In the genomic region with DNA sequence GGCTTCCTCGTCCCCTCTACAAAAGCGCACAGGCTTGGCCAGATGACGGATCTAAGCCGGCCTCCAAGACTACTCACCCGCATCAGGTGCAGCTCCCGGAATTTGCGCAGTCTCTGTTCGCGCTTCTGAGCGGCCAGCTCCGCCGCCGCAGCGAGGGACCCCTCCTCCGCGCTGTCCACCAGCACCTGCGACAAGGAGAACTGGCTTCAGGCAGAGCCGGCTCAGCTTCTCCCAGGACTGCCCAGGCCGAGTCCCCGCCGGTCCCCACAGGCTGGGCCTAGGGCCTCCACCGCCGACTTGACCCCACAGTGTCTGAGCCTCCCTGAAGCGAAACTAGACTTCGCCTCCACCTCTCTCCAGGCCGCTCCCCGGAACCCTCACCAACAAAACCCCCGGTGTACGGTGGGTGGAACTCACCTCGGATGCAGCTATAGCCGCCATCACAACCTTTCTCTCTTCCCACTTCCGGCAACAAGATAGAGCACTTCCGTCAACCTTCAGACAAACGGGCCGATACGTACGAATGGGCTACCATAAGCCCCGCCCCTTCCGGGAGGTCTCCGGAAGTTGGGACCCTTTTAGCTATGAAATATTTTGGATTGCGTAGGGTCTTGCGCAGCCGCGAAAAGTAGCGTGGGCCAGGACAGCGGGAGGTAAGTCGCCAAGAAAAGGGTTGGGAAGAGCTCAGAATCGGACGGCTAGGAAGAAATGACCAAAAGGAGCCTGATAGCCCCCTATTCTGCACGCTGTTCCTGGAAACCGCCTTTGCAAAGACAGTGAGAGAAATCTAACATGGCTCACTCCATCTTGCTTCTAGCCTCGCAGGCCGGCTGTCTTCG, we compare ENCODE assay signal across 1 cellular context.
A peak's percentile ranks its signal among the peaks of the same experiment; 100 is the strongest.
TF ChIP-seq lines count a peak whose summit lies in the region.

TSS of gene SYF2 (minus strand) at position 476 of the 839 bp plus-strand sequence. CDS start at position 441, 35 bp downstream.

TF ChIP-seq in K562, 482 proteins besides CTCF, POLR2A, EP300 and RAD21 (continued from another document and continues in another):
- TF ChIP-seq ZNF586 (CRISPR knock-in tag; conservative IDR thresholded peaks at IDR 0.05) (0 out of 2 replicates have a peak, but pooled peaks have one; percentile 14), ETV6 (IDR thresholded peaks at IDR 0.05; ENCODE audit: borderline replicate concordance in 1 of 2, low read depth in 2 of 2, low read length in 1 of 2) (peak in 1 of 2 experiments; percentile 58; a peak in 2 of 4 replicates), ETV6 (CRISPR knock-in tag; IDR thresholded peaks at IDR 0.05; ENCODE audit: borderline replicate concordance) (peak; percentile 71; the same call in 1 of the 2 replicates), TGIF2 (CRISPR knock-in tag; IDR thresholded peaks at IDR 0.05) (peak; percentile 40; the same call in 1 of the 2 replicates), WHSC1 (IDR thresholded peaks at IDR 0.05; ENCODE audit: low read length) (no peak), PHB2 (IDR thresholded peaks at IDR 0.05; ENCODE audit: low read depth) (no peak), BCLAF1 (IDR thresholded peaks at IDR 0.05; ENCODE audit: borderline replicate concordance in 1 of 2, control insufficient read depth in 1 of 2, low read depth in 2 of 2, low read length in 1 of 2) (no peak), MEF2A (IDR thresholded peaks at IDR 0.05; ENCODE audit: control insufficient read depth, low read depth, low read length) (no peak), ZNF780A (CRISPR knock-in tag; IDR thresholded peaks at IDR 0.05) (0 out of 2 replicates have a peak, but pooled peaks have one; percentile 37), ZNF449 (CRISPR knock-in tag; IDR thresholded peaks at IDR 0.05) (0 out of 2 replicates have a peak, but pooled peaks have one; percentile 54), SMAD1 (IDR thresholded peaks at IDR 0.05; ENCODE audit: low read depth, low read length, partially characterized antibody) (peak; percentile 86), CEBPG (CRISPR knock-in tag; IDR thresholded peaks at IDR 0.05) (peak; percentile 72), CEBPG (tag; conservative IDR thresholded peaks at IDR 0.05 in 1 of 2, IDR thresholded peaks at IDR 0.05 in 1 of 2) (no peak), E2F3 (CRISPR knock-in tag; IDR thresholded peaks at IDR 0.05) (peak; percentile 84), E2F8 (IDR thresholded peaks at IDR 0.05; ENCODE audit: low read depth, partially characterized antibody) (peak; percentile 96), TCF7 (IDR thresholded peaks at IDR 0.05; ENCODE audit: borderline replicate concordance) (0 out of 2 replicates have a peak, but pooled peaks have one; percentile 15), ELF1 (tag; IDR thresholded peaks at IDR 0.05) (peak; percentile 100), FOXK2 (conservative IDR thresholded peaks at IDR 0.05 in 1 of 2, IDR thresholded peaks at IDR 0.05 in 1 of 2; ENCODE audit: low read depth in 2 of 2) (peak; percentile 100), HOXB6 (CRISPR knock-in tag; IDR thresholded peaks at IDR 0.05; ENCODE audit: borderline replicate concordance) (no peak), ATF1 (CRISPR knock-in tag; IDR thresholded peaks at IDR 0.05) (no peak), ATF1 (tag; IDR thresholded peaks at IDR 0.05) (peak; percentile 86; the same call in 1 of the 2 replicates), ZNF79 (CRISPR knock-in tag; IDR thresholded peaks at IDR 0.05; ENCODE audit: low read depth) (peak; percentile 69; the same call in 1 of the 2 replicates), TAF9B (IDR thresholded peaks at IDR 0.05; ENCODE audit: partially characterized antibody) (peak; percentile 88), SETDB1 (IDR thresholded peaks at IDR 0.05; ENCODE audit: low read length) (peak; percentile 86), CTBP1 (IDR thresholded peaks at IDR 0.05; ENCODE audit: borderline replicate concordance) (no peak; the same call in 1 of the 2 replicates), BCOR (IDR thresholded peaks at IDR 0.05) (no peak), HDAC6 (IDR thresholded peaks at IDR 0.05; ENCODE audit: low read depth, low read length) (no peak), POU5F1 (IDR thresholded peaks at IDR 0.05; ENCODE audit: borderline replicate concordance, low read depth, low read length, partially characterized antibody) (peak; percentile 87), CBX1 (IDR thresholded peaks at IDR 0.05; ENCODE audit: low read depth) (no peak), MLX (CRISPR knock-in tag; conservative IDR thresholded peaks at IDR 0.05) (no peak), HMGN3 (IDR thresholded peaks at IDR 0.05; ENCODE audit: borderline replicate concordance, extremely low read depth, insufficient read length, low read depth, low read length) (peak; percentile 60), ILF3 (IDR thresholded peaks at IDR 0.05; ENCODE audit: borderline replicate concordance) (no peak), ZBTB8A (IDR thresholded peaks at IDR 0.05; ENCODE audit: partially characterized antibody) (no peak), ZFX (CRISPR knock-in tag; IDR thresholded peaks at IDR 0.05) (peak; percentile 98), HDAC2 (IDR thresholded peaks at IDR 0.05) (peak; percentile 89), ZNF311 (CRISPR knock-in tag; IDR thresholded peaks at IDR 0.05) (peak; percentile 85; the same call in 1 of the 2 replicates), SRSF3 (IDR thresholded peaks at IDR 0.05; ENCODE audit: insufficient read depth, low read length) (no peak), PHTF2 (CRISPR knock-in tag; IDR thresholded peaks at IDR 0.05) (no peak), ETV5 (CRISPR knock-in tag; IDR thresholded peaks at IDR 0.05; ENCODE audit: low read depth) (peak; percentile 94)
- TF ChIP-seq, protein P1, sequence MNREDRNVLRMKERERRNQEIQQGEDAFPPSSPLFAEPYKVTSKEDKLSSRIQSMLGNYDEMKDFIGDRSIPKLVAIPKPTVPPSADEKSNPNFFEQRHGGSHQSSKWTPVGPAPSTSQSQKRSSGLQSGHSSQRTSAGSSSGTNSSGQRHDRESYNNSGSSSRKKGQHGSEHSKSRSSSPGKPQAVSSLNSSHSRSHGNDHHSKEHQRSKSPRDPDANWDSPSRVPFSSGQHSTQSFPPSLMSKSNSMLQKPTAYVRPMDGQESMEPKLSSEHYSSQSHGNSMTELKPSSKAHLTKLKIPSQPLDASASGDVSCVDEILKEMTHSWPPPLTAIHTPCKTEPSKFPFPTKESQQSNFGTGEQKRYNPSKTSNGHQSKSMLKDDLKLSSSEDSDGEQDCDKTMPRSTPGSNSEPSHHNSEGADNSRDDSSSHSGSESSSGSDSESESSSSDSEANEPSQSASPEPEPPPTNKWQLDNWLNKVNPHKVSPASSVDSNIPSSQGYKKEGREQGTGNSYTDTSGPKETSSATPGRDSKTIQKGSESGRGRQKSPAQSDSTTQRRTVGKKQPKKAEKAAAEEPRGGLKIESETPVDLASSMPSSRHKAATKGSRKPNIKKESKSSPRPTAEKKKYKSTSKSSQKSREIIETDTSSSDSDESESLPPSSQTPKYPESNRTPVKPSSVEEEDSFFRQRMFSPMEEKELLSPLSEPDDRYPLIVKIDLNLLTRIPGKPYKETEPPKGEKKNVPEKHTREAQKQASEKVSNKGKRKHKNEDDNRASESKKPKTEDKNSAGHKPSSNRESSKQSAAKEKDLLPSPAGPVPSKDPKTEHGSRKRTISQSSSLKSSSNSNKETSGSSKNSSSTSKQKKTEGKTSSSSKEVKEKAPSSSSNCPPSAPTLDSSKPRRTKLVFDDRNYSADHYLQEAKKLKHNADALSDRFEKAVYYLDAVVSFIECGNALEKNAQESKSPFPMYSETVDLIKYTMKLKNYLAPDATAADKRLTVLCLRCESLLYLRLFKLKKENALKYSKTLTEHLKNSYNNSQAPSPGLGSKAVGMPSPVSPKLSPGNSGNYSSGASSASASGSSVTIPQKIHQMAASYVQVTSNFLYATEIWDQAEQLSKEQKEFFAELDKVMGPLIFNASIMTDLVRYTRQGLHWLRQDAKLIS (CRISPR knock-in tag; IDR thresholded peaks at IDR 0.05) = no peak; the same call in 1 of the 2 replicates
- TF ChIP-seq, protein P2, sequence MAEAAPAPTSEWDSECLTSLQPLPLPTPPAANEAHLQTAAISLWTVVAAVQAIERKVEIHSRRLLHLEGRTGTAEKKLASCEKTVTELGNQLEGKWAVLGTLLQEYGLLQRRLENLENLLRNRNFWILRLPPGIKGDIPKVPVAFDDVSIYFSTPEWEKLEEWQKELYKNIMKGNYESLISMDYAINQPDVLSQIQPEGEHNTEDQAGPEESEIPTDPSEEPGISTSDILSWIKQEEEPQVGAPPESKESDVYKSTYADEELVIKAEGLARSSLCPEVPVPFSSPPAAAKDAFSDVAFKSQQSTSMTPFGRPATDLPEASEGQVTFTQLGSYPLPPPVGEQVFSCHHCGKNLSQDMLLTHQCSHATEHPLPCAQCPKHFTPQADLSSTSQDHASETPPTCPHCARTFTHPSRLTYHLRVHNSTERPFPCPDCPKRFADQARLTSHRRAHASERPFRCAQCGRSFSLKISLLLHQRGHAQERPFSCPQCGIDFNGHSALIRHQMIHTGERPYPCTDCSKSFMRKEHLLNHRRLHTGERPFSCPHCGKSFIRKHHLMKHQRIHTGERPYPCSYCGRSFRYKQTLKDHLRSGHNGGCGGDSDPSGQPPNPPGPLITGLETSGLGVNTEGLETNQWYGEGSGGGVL (CRISPR knock-in tag; IDR thresholded peaks at IDR 0.05) = peak; percentile 60; the same call in 1 of the 2 replicates
- TF ChIP-seq, protein P3, sequence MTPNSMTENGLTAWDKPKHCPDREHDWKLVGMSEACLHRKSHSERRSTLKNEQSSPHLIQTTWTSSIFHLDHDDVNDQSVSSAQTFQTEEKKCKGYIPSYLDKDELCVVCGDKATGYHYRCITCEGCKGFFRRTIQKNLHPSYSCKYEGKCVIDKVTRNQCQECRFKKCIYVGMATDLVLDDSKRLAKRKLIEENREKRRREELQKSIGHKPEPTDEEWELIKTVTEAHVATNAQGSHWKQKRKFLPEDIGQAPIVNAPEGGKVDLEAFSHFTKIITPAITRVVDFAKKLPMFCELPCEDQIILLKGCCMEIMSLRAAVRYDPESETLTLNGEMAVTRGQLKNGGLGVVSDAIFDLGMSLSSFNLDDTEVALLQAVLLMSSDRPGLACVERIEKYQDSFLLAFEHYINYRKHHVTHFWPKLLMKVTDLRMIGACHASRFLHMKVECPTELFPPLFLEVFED (CRISPR knock-in tag; conservative IDR thresholded peaks at IDR 0.05) = peak; percentile 49; the same call in 1 of the 2 replicates
- TF ChIP-seq, protein P4, sequence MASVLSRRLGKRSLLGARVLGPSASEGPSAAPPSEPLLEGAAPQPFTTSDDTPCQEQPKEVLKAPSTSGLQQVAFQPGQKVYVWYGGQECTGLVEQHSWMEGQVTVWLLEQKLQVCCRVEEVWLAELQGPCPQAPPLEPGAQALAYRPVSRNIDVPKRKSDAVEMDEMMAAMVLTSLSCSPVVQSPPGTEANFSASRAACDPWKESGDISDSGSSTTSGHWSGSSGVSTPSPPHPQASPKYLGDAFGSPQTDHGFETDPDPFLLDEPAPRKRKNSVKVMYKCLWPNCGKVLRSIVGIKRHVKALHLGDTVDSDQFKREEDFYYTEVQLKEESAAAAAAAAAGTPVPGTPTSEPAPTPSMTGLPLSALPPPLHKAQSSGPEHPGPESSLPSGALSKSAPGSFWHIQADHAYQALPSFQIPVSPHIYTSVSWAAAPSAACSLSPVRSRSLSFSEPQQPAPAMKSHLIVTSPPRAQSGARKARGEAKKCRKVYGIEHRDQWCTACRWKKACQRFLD (CRISPR knock-in tag; IDR thresholded peaks at IDR 0.05) = peak; percentile 95
